ENCODE assay signal across 22 cellular contexts in genomic region chr5:180976518-180976917, GRCh38. TPM values are rescaled to one million over a fixed set of nuclear protein-coding genes. Genes with fewer than 3 reads are reported as not detected.
DNase-seq lines count a peak whose midpoint lies in the region; ATAC-seq, FAIRE-seq and TF ChIP-seq lines count a peak whose summit lies in the region.
"Had no signal": no experiment of that assay in that cellular context is flagged by ENCODE, and none has a peak within 500 bp of the region (broad histone marks: within the 10 kb centered on the region; RNA-seq: fewer than 3 reads in every experiment).

No MANE protein-coding gene starts in this region.

- H3K9me3 ChIP-seq in OCI-LY7 (ENCODE audit: low read length) (no peaks in the 10 kb centered on the region), GM12878 (replicated peaks; ENCODE audit: control insufficient read depth, insufficient read depth, low read length) (no peaks in the 10 kb centered on the region; the same call in 1 of the 3 replicates), transverse colon (no peaks in the 10 kb centered on the region), body of pancreas (no peaks in the 10 kb centered on the region)

- BruUV-seq in OCI-LY7 (replicated peaks; lab: Mats Ljungman, UMichigan) (no TSS peak), GM12878 (replicated peaks; lab: Mats Ljungman, UMichigan) (no TSS peak)

- in situ Hi-C loops in GM12878 (cut with MboI), result no loop called here
- in situ Hi-C loops in transverse colon (cut with MboI; ENCODE audit: low pct_ligation_motif_present in 1 of 4, low pct_unique_long_range_greater_than_20kb in 1 of 4, low sequenced_read_pairs in 3 of 4), result no loop called here

- DNase-seq in activated naive CD4-positive, alpha-beta T cell treated with anti-CD3 and anti-CD28 coated beads, Interleukin-2, amount 10 ng/mL, durations not matched to agents 7 days and 5 days, result no peak
- no peak for DNase-seq in activated naive CD4-positive, alpha-beta T cell treated with anti-CD3 and anti-CD28 coated beads, Interleukin-2, amount 50 U/mL, for 16 hours
- DNase-seq in OCI-LY7 (ENCODE audit: low spot score) (peak; percentile 2), GM12878 (ENCODE audit: low read depth, low spot score) (no peak), transverse colon (peak; percentile 22), body of pancreas (no peak), OCI-M1 (lab: John Stamatoyannopoulos, UW) (no peak), HuH-7.5 (ENCODE audit: low spot score) (no peak)
- DNase-seq: activated CD4-positive, alpha-beta T cell treated with anti-CD3 and anti-CD28 coated beads, Interleukin-2, amount 50 U/mL, for 1 hour; activated T-cell treated with anti-CD3 and anti-CD28 coated beads for 4 hours; dorsolateral prefrontal cortex; HFFc6; midbrain; NCI-H1694 treated with DMSO at 0.1 percent for 48 hours; NCI-H345; stimulated activated CD8-positive, alpha-beta memory T cell treated with anti-CD3 and anti-CD28 coated beads, Interleukin-4, amount 100 ng/mL, for 48 hours had no signal

- SMC1A ChIA-PET in GM12878 (lab: Charles Lee; ENCODE audit: uncharacterized antibody, unreplicated experiment), result interaction anchor here (0.7 to 2.4 kb wide), 13 partner anchors 14 to 175 kb away, joined by 3 to 11 read pairs (median 5); partner anchors contain the start of gene BTNL9

- 61% methylated on average over 6 of the region's 6 CpGs for WGBS in GM12878 (ENCODE audit: insufficient coverage, insufficient replicate concordance, low lambda C conversion rate, missing lambda C conversion rate)
- 54 to 69% methylated on average over 6 of the region's 6 CpGs for WGBS in transverse colon (ENCODE audit: low coverage in 1 of 2), 2 donors
- WGBS in body of pancreas, 2 donors, result 62 to 65% methylated on average over 5 to 6 of the region's 6 CpGs

- H3K27ac ChIP-seq in OCI-LY7 (ENCODE audit: low read depth, low read length, poor library complexity, severe bottlenecking) (no peak overlapping the region), GM12878 (ENCODE audit: control insufficient read depth, insufficient read depth) (no peak overlapping the region), transverse colon (peak overlapping the region in 3 of 4 donors; percentile 16 to 55 (median 51)), body of pancreas (no peak overlapping the region)
- H3K27ac ChIP-seq: dorsolateral prefrontal cortex, epithelial cell of prostate, SK-N-MC had no signal

- H3K27me3 ChIP-seq in GM12878 (replicated peaks in 1 of 2; ENCODE audit: control insufficient read depth in 2 of 2, insufficient read depth in 2 of 2, low read length in 1 of 2) (no peaks in the 10 kb centered on the region), transverse colon (no peaks in the 10 kb centered on the region), body of pancreas (no peaks in the 10 kb centered on the region)
- H3K27me3 ChIP-seq: dorsolateral prefrontal cortex had no signal

- TF ChIP-seq EP300 in GM12878 (IDR thresholded peaks at IDR 0.05; ENCODE audit: borderline replicate concordance in 1 of 2, control insufficient read depth in 1 of 2, low read depth in 2 of 2, low read length in 2 of 2) (no peak), transverse colon (IDR thresholded peaks at IDR 0.05; ENCODE audit: low read depth) (no peak)

- H3K4me3 Mint-ChIP-seq in activated naive CD4-positive, alpha-beta T cell treated with anti-CD3 and anti-CD28 coated beads, Interleukin-2, amount 10 ng/mL, durations not matched to agents 7 days and 5 days, result no peak overlapping the region
- H3K4me3 Mint-ChIP-seq: CD14-positive monocyte, HFFc6 had no signal

- peaks cover 7% of the 10 kb centered on the region for H3K4me1 Mint-ChIP-seq in activated naive CD4-positive, alpha-beta T cell treated with anti-CD3 and anti-CD28 coated beads, Interleukin-2, amount 10 ng/mL, durations not matched to agents 7 days and 5 days
- H3K4me1 Mint-ChIP-seq: CD14-positive monocyte had no signal

- H4K20me1 ChIP-seq in OCI-LY7 (ENCODE audit: insufficient read depth, low read length) (no peaks in the 10 kb centered on the region), GM12878 (ENCODE audit: control insufficient read depth, insufficient read depth) (no peaks in the 10 kb centered on the region)

- no peak overlapping the region for H3K9ac ChIP-seq in GM12878 (ENCODE audit: control insufficient read depth, insufficient read depth, low read length)

- FAIRE-seq in GM12878 (lab: Jason Lieb, UNC), result no peak
- FAIRE-seq: frontal cortex had no signal

- H3K4me2 ChIP-seq in OCI-LY7 (ENCODE audit: low read length) (no peak overlapping the region), GM12878 (ENCODE audit: control insufficient read depth, insufficient read depth) (no peak overlapping the region)

- ATAC-seq in GM12878, result no peak
- ATAC-seq in body of pancreas, result no peak

- H2AFZ ChIP-seq in OCI-LY7 (ENCODE audit: low read length) (peak overlapping the region; percentile 58), GM12878 (ENCODE audit: control insufficient read depth, low read depth, low read length) (peak overlapping the region; percentile 20)

- TF ChIP-seq CTCF in OCI-LY7 (conservative IDR thresholded peaks at IDR 0.05; ENCODE audit: low read length) (no peak), GM12878 (IDR thresholded peaks at IDR 0.05 in 2 of 3, conservative IDR thresholded peaks at IDR 0.05 in 1 of 3; ENCODE audit: control insufficient read depth in 2 of 3, extremely low read depth in 1 of 3, insufficient read depth in 1 of 3, low read depth in 3 of 3, low read length in 3 of 3) (no peak), transverse colon (IDR thresholded peaks at IDR 0.05) (no peak), body of pancreas (IDR thresholded peaks at IDR 0.05) (no peak)

- H3K27ac Mint-ChIP-seq in activated naive CD4-positive, alpha-beta T cell treated with anti-CD3 and anti-CD28 coated beads, Interleukin-2, amount 10 ng/mL, durations not matched to agents 7 days and 5 days, result peak overlapping the region; percentile 43
- H3K27ac Mint-ChIP-seq: CD14-positive monocyte, HFFc6 had no signal

- intact Hi-C loops in OCI-LY7 (cut with micrococcal nuclease; ENCODE audit: unreplicated experiment), result loop anchor here (5.0 kb wide), 1 partner anchor 76 kb away; no protein-coding TSS in a partner anchor
- intact Hi-C loops in GM12878 (cut with micrococcal nuclease; ENCODE audit: unreplicated experiment), result loop anchor here (10.0 kb wide), 1 partner anchor 178 kb away; no protein-coding TSS in a partner anchor
- intact Hi-C loops in transverse colon (cut with DNase I; ENCODE audit: low total_unique reads), result no loop called here
- intact Hi-C loops in body of pancreas (cut with DNase I), result no loop called here

- H3K27me3 Mint-ChIP-seq in activated naive CD4-positive, alpha-beta T cell treated with anti-CD3 and anti-CD28 coated beads, Interleukin-2, amount 10 ng/mL, durations not matched to agents 7 days and 5 days, result peaks cover 11% of the 10 kb centered on the region

- no peaks in the 10 kb centered on the region for H3K79me2 ChIP-seq in OCI-LY7 (ENCODE audit: insufficient read depth, low read depth, low read length)
- no peaks in the 10 kb centered on the region for H3K79me2 ChIP-seq in GM12878 (ENCODE audit: control insufficient read depth, insufficient read depth, low read length)

- TF ChIP-seq POLR2A in GM12878 (IDR thresholded peaks at IDR 0.05; ENCODE audit: low read depth, low read length) (no peak), transverse colon (IDR thresholded peaks at IDR 0.05) (no peak), body of pancreas (IDR thresholded peaks at IDR 0.05) (no peak)

- RAD21 ChIA-PET in GM12878 (lab: Charles Lee; ENCODE audit: unreplicated experiment), result interaction anchor here (0.9 to 2.9 kb wide), 5 partner anchors 18 to 174 kb away, joined by 4 to 16 read pairs (median 12); no protein-coding TSS in a partner anchor

- CTCF ChIA-PET in activated naive CD4-positive, alpha-beta T cell treated with anti-CD3 and anti-CD28 coated beads, Interleukin-2, amount 10 ng/mL, durations not matched to agents 7 days and 5 days (lab: Charles Lee), result interaction anchor here (1.1 kb wide), 1 partner anchor 505 kb away, joined by 3 read pairs; no protein-coding TSS in a partner anchor
- CTCF ChIA-PET in OCI-LY7 (lab: Charles Lee; ENCODE audit: unreplicated experiment), result no interaction called here
- CTCF ChIA-PET in GM12878 (lab: Yijun Ruan, JAX), result interaction anchor here (0.5 to 2.7 kb wide), 9 partner anchors 10 to 191 kb away, joined by 3 to 14 read pairs (median 3); partner anchors contain the start of gene BTNL3

- no peaks in the 10 kb centered on the region for H3K9me2 ChIP-seq in OCI-LY7 (ENCODE audit: insufficient read depth, low read length)

- no peaks in the 10 kb centered on the region for H3K36me3 Mint-ChIP-seq in activated naive CD4-positive, alpha-beta T cell treated with anti-CD3 and anti-CD28 coated beads, Interleukin-2, amount 10 ng/mL, durations not matched to agents 7 days and 5 days
- H3K36me3 Mint-ChIP-seq: CD14-positive monocyte had no signal

- no peaks in the 10 kb centered on the region for H3K36me3 ChIP-seq in OCI-LY7 (ENCODE audit: insufficient read depth, low read length)
- H3K36me3 ChIP-seq in GM12878 (ENCODE audit: control insufficient read depth in 2 of 2, insufficient read depth in 2 of 2, low read length in 1 of 2), result no peaks in the 10 kb centered on the region
- no peaks in the 10 kb centered on the region for H3K36me3 ChIP-seq in transverse colon
- no peaks in the 10 kb centered on the region for H3K36me3 ChIP-seq in body of pancreas (replicated peaks in 1 of 2; ENCODE audit: insufficient read depth in 1 of 2, low read depth in 2 of 2)

- H3K9me3 Mint-ChIP-seq in activated naive CD4-positive, alpha-beta T cell treated with anti-CD3 and anti-CD28 coated beads, Interleukin-2, amount 10 ng/mL, durations not matched to agents 7 days and 5 days, result peaks cover 1% of the 10 kb centered on the region
- H3K9me3 Mint-ChIP-seq: HFFc6 had no signal

- H3K4me1 ChIP-seq in OCI-LY7 (ENCODE audit: insufficient read depth, low read length, poor library complexity, severe bottlenecking), result peaks cover 3% of the 10 kb centered on the region
- H3K4me1 ChIP-seq in GM12878 (ENCODE audit: control insufficient read depth, insufficient read depth, low read length), result peaks cover 12% of the 10 kb centered on the region
- H3K4me1 ChIP-seq in transverse colon, result peaks cover 0 to 6% (median 2%) of the 10 kb centered on the region in 4 donors
- peaks cover 15% of the 10 kb centered on the region for H3K4me1 ChIP-seq in body of pancreas

- H3K4me3 ChIP-seq in OCI-LY7 (ENCODE audit: low read depth, low read length, poor library complexity, severe bottlenecking), result no peak overlapping the region
- H3K4me3 ChIP-seq in GM12878, result no peak overlapping the region
- H3K4me3 ChIP-seq in transverse colon, result no peak overlapping the region
- no peak overlapping the region for H3K4me3 ChIP-seq in body of pancreas
- H3K4me3 ChIP-seq: dorsolateral prefrontal cortex, SK-N-MC had no signal

- POLR2A ChIA-PET in OCI-LY7 (lab: Charles Lee), result no interaction called here
- POLR2A ChIA-PET in GM12878 (lab: Charles Lee), result interaction anchor here (1.3 to 1.6 kb wide), 2 partner anchors 77 to 108 kb away, joined by 4 read pairs; no protein-coding TSS in a partner anchor

- TF ChIP-seq RAD21 in GM12878 (IDR thresholded peaks at IDR 0.05; ENCODE audit: insufficient read depth, low read depth, low read length), result no peak

RNA-seq across cellular contexts. Expression of gene BTNL3, which starts 12.1 kb away (rescaled TPM):
- not detected in 2 replicates for total RNA-seq in OCI-LY7 (2014; rRNA removed; shearing (Covaris generic))
- total RNA-seq in OCI-LY7 (2022) (not detected in 2 replicates), GM12878 (2014; rRNA removed) (not detected in 2 replicates), GM12878 (2014; rRNA removed; fragmentation: Illumina TruSeq; extraction: Trizol) (not detected in 2 replicates), GM12878 (2021) (not detected in 2 replicates), transverse colon (100 to 1,000 TPM in 1 of 4 donors, 10 to 100 TPM in 3; 15.7 to 146 (median 34.7) TPM), body of pancreas (under 1 TPM in 1 of 2 donors, not detected in 1; 0.26 TPM)
- 0.25 TPM in 1 of 2 replicates, not detected in the other for total RNA-seq in GM12878 (2013; cell fraction: nucleolus; rRNA removed)
- not detected for polyA plus RNA-seq in GM12878 (2011; ENCODE audit: low read depth)
- polyA plus RNA-seq in GM12878 (2011; rRNA removed) (0.39 and 0.43 TPM in 2 replicates), GM12878 (2014; fragmentation: Illumina TruSeq; extraction: Trizol) (not detected in 2 replicates), GM12878 (2014; fragmentation: Nextera tagmentation; extraction: Ambion mirVana) (not detected), GM12878 (2014; rRNA removed) (not detected in 2 replicates), GM12878 (2016; fragmentation: Nextera tagmentation; extraction: Ambion mirVana) (not detected)
- 0.19 and 0.22 TPM in 2 replicates for polyA plus RNA-seq in GM12878 (2011; cell fraction: cytosol; rRNA removed)
- polyA plus RNA-seq in GM12878 (2011; cell fraction: nucleus; rRNA removed), result 0.37 and 0.90 TPM in 2 replicates
- not detected in 2 replicates for polyA plus RNA-seq in GM12878 (2012)
- 0.15 and 0.22 TPM in 2 replicates for polyA minus RNA-seq in GM12878 (2011; rRNA and poly(A)+ RNA removed)
- polyA minus RNA-seq in GM12878 (2011; cell fraction: cytosol; rRNA and poly(A)+ RNA removed), result not detected in 2 replicates
- polyA minus RNA-seq in GM12878 (2011; cell fraction: nucleus; rRNA and poly(A)+ RNA removed), result 0.19 and 0.24 TPM in 2 replicates
- total RNA-seq: frontal cortex, HFFc6, pulmonary artery endothelial cell, temporal lobe had no signal

Comparison
In these comparisons a context has a peak if more than half of its experiments do, and no peak if none do; other contexts are left out.
1. DNase-seq: peak in OCI-LY7 (single experiment) and transverse colon (single experiment); none in activated naive CD4-positive, alpha-beta T cell treated with anti-CD3 and anti-CD28 coated beads, Interleukin-2, amount 10 ng/mL, durations not matched to agents 7 days and 5 days (single experiment), activated naive CD4-positive, alpha-beta T cell treated with anti-CD3 and anti-CD28 coated beads, Interleukin-2, amount 50 U/mL, for 16 hours (single experiment), GM12878 (single experiment), body of pancreas (0 of 4), OCI-M1 (single experiment) and HuH-7.5 (single experiment).
2. H3K27ac ChIP-seq: peak in transverse colon (3 of 4); none in OCI-LY7 (single experiment), GM12878 (single experiment) and body of pancreas (0 of 4).
3. RNA of gene BTNL3, which starts 12.1 kb away (total RNA-seq): 15.7 to 146 TPM in transverse colon; 0.26 TPM in body of pancreas, not detected in OCI-LY7 and 0.25 TPM in GM12878; every median in the first group is over 10 times any median in the second.
4. intact Hi-C loops: an anchor here in OCI-LY7 (5.0 kb wide) and GM12878 (10.0 kb wide); none called in transverse colon and body of pancreas.